In the genomic region with DNA sequence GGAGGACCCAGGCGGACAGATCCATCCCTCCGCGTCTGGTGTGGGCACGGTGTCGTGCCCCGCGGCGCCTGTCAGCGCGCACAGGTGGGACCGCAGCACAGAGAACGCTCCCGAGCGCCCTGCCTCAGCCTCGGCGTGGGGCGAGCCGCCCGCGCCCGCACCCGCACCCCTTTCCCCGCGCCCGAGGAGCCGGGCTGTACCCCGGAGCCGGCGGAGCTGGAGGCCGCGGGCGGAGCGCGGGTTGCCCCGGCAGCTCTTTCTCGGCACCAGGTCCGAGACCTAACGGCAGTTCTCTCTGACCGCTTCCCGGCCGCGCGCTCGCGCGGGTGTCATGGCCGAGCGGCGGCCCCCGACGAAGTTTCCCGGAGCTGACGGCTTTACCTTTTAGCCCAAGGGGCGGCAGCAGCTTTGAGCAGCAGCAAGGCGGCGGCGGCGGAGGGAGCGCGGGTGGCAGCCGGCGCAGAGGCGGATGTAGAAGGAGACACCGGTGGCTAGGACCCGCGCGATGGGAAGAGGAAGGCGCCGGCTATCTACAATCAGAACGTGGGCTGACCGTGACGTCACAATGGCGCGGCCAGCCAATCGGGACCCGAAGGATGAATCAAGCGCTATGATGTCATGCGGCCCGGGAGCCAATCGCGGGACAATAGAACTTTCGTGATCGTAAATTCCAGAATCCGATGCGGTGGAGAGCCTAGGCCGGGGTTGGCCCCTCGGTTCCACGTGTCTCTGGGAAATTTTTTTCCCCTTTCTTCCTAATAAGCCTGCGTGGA, we compare ENCODE assay signal across 8 cellular contexts. TPM values are rescaled to one million over a fixed set of nuclear protein-coding genes. Genes with fewer than 3 reads are reported as not detected.
DNase-seq lines count a peak whose midpoint lies in the region; TF ChIP-seq lines count a peak whose summit lies in the region.

Gene ELOVL5 (minus strand): TSS at position 515 of the 773 bp plus-strand sequence. CDS start 53,251 bp downstream, outside the sequence.

- H4K91ac ChIP-seq in H9 (ENCODE audit: insufficient read length, low read depth, low read length) (no peak within 1 kb of the TSS), neuronal stem cell (ENCODE audit: low read depth, low read length, poor library complexity) (peak within 1 kb of the TSS; percentile 30)

- peaks cover 28 to 31% of the 10 kb centered on the region in 2 experiments for H3K4me1 Mint-ChIP-seq in H9

- H3K9me3 Mint-ChIP-seq in H9, result no peaks in the 10 kb centered on the region

- no peaks in the 10 kb centered on the region for H3K27me3 ChIP-seq in H9 (ENCODE audit: insufficient read depth, low read length)
- no peaks in the 10 kb centered on the region for H3K27me3 ChIP-seq in MM.1S (replicated peaks; ENCODE audit: insufficient read depth, low read length)
- no peaks in the 10 kb centered on the region for H3K27me3 ChIP-seq in neuronal stem cell (ENCODE audit: control insufficient read depth in 3 of 3, insufficient read depth in 3 of 3, low read depth in 1 of 3, low read length in 3 of 3)

- H3K36me3 ChIP-seq in MM.1S (replicated peaks; ENCODE audit: insufficient read depth, low read length) (no peaks in the 10 kb centered on the region), neuronal stem cell (replicated peaks in 1 of 2; ENCODE audit: control insufficient read depth in 2 of 2, insufficient read depth in 2 of 2, low read length in 2 of 2) (peaks cover 0 to 28% of the 10 kb centered on the region in 2 donors)

- H3K9me2 ChIP-seq in MM.1S (replicated peaks; ENCODE audit: insufficient read depth, low read length), result no peaks in the 10 kb centered on the region

- H4K8ac ChIP-seq in H9 (replicated peaks; ENCODE audit: insufficient read length, low read depth, low read length) (no peak within 1 kb of the TSS), neuronal stem cell (ENCODE audit: low read depth, low read length) (no peak within 1 kb of the TSS)

- WGBS in H9 (ENCODE audit: extremely low coverage, insufficient read length, low lambda C conversion rate), result no CpG with 5 or more reads among the region's 89 CpGs
- WGBS in neuronal stem cell (ENCODE audit: extremely low coverage in 2 of 2, insufficient read length in 2 of 2, insufficient replicate concordance in 1 of 2), 2 donors, result no CpG with 5 or more reads among the region's 89 CpGs

- H2AK5ac ChIP-seq in H9 (ENCODE audit: insufficient read length, low read length) (no peak within 1 kb of the TSS), neuronal stem cell (ENCODE audit: low read depth, low read length) (peak within 1 kb of the TSS; percentile 28)

- H3K4me3 ChIP-seq in MM.1S (ENCODE audit: low read length), result peak within 1 kb of the TSS; percentile 88
- H3K4me3 ChIP-seq in foreskin fibroblast (ENCODE audit: low read depth in 1 of 2, low read length in 2 of 2), result peak within 1 kb of the TSS; percentile 83 to 94
- peak within 1 kb of the TSS; percentile 95 to 100 for H3K4me3 ChIP-seq in neuronal stem cell (ENCODE audit: low read length in 2 of 2)

- peaks cover 10% of the 10 kb centered on the region for H3F3A ChIP-seq in MM.1S (ENCODE audit: insufficient read depth, low read length)

- peak within 1 kb of the TSS; percentile 3 for H2AFZ ChIP-seq in H9 (ENCODE audit: low read length)
- H2AFZ ChIP-seq in MM.1S (ENCODE audit: low read length), result peak within 1 kb of the TSS; percentile 98
- peak within 1 kb of the TSS; percentile 88 for H2AFZ ChIP-seq in neuronal stem cell (ENCODE audit: low read length)

- peaks cover 7% of the 10 kb centered on the region for H3K79me1 ChIP-seq in H9 (ENCODE audit: insufficient read depth, low read depth, low read length, poor library complexity, severe bottlenecking)
- peaks cover 5% of the 10 kb centered on the region for H3K79me1 ChIP-seq in neuronal stem cell (ENCODE audit: low read depth, low read length)

- peak within 1 kb of the TSS; percentile 78 for H2BK12ac ChIP-seq in H9 (ENCODE audit: insufficient read length, low read depth, low read length)
- no peak within 1 kb of the TSS for H2BK12ac ChIP-seq in neuronal stem cell (ENCODE audit: low read length)

- H2BK5ac ChIP-seq in H9 (ENCODE audit: insufficient read length, low read length) (no peak within 1 kb of the TSS), neuronal stem cell (ENCODE audit: low read length) (peak within 1 kb of the TSS; percentile 89)

- no peak within 1 kb of the TSS for H3T11ph ChIP-seq in H9 (ENCODE audit: low read length)

- H4K20me1 ChIP-seq in H9 (ENCODE audit: control insufficient read depth, insufficient read depth, insufficient read length) (no peaks in the 10 kb centered on the region), MM.1S (ENCODE audit: insufficient read depth, low read length) (no peaks in the 10 kb centered on the region)

- peaks cover 4 to 8% (median 6%) of the 10 kb centered on the region in 3 experiments; a peak in 6 of 7 replicates for H3K36me3 Mint-ChIP-seq in H9 (ENCODE audit: insufficient read depth in 1 of 3, low read depth in 3 of 3)

- H3K4me1 ChIP-seq in H9 (ENCODE audit: insufficient read depth, low read length) (0 out of 2 replicates have a peak, but pooled peaks cover 2% of the 10 kb centered on the region), MM.1S (ENCODE audit: low read length) (peaks cover 13% of the 10 kb centered on the region), neuronal stem cell (ENCODE audit: control insufficient read depth in 2 of 2, insufficient read depth in 1 of 2, low read depth in 1 of 2, low read length in 2 of 2) (peaks cover 2 to 4% of the 10 kb centered on the region in 2 donors)

- H3K9ac ChIP-seq in H9 (ENCODE audit: extremely low read depth, insufficient read length, low read length), result peak within 1 kb of the TSS; percentile 32
- H3K9ac ChIP-seq in MM.1S (ENCODE audit: low read length), result peak within 1 kb of the TSS; percentile 81
- H3K9ac ChIP-seq in neuronal stem cell (ENCODE audit: low read depth, low read length, poor library complexity), result peak within 1 kb of the TSS; percentile 94

- H3K23ac ChIP-seq in H9 (ENCODE audit: insufficient read length, low read depth, low read length), result no peak within 1 kb of the TSS
- peak within 1 kb of the TSS; percentile 95 for H3K23ac ChIP-seq in neuronal stem cell (ENCODE audit: low read depth, low read length, poor library complexity)

- DNase-seq in ELF-1 (ENCODE audit: low read depth, low spot score) (peak; percentile 97), H9 (peak; percentile 94), MM.1S (peak; percentile 93), SIG-M5 treated with dmso at 0.1 percent for 504 hours (lab: John Stamatoyannopoulos, UW; ENCODE audit: unreplicated experiment) (peak; percentile 91), activated gamma-delta T cell treated with Interleukin-2 at 50 U/mL for 16 hours (peak; percentile 90), foreskin fibroblast (peak; percentile 99 to 100), neuronal stem cell (ENCODE audit: low spot score) (peak; percentile 92)

- no peaks in the 10 kb centered on the region for H3K9me3 ChIP-seq in H9 (ENCODE audit: control insufficient read depth, low read depth, low read length)
- no peaks in the 10 kb centered on the region for H3K9me3 ChIP-seq in MM.1S (replicated peaks; ENCODE audit: insufficient read depth, low read length)
- H3K9me3 ChIP-seq in neuronal stem cell (replicated peaks in 1 of 2; ENCODE audit: control insufficient read depth in 2 of 2, insufficient read depth in 1 of 2, low read depth in 1 of 2, low read length in 2 of 2), result peaks cover 0 to 4% of the 10 kb centered on the region in 2 donors

- H3K18ac ChIP-seq in H9 (ENCODE audit: insufficient read length, low read depth, low read length) (peak within 1 kb of the TSS; percentile 94), neuronal stem cell (ENCODE audit: low read length) (peak within 1 kb of the TSS; percentile 93)

- H3K4ac ChIP-seq in H9 (ENCODE audit: low read depth, low read length) (no peak within 1 kb of the TSS), neuronal stem cell (ENCODE audit: low read length) (no peak within 1 kb of the TSS)

- H3K27ac ChIP-seq in H9 (ENCODE audit: insufficient read length, low read depth, low read length), result no peak within 1 kb of the TSS
- H3K27ac ChIP-seq in MM.1S (ENCODE audit: low read length), result peak within 1 kb of the TSS; percentile 84; the same call in 1 of the 2 replicates
- peak within 1 kb of the TSS; percentile 87 for H3K27ac ChIP-seq in neuronal stem cell (replicated peaks; ENCODE audit: low read length)

- H2BK120ac ChIP-seq in H9 (ENCODE audit: low read depth, low read length, poor library complexity, severe bottlenecking) (peak within 1 kb of the TSS; percentile 88), neuronal stem cell (ENCODE audit: low read depth, low read length) (peak within 1 kb of the TSS; percentile 65)

- peak within 1 kb of the TSS; percentile 78 to 93 (median 91) for H3K27ac Mint-ChIP-seq in H9

- no peak within 1 kb of the TSS for H3K56ac ChIP-seq in H9 (ENCODE audit: insufficient read length, low read depth, low read length)

- H3K4me2 ChIP-seq in H9 (ENCODE audit: insufficient read depth, insufficient read length, low read length) (peak within 1 kb of the TSS; percentile 89), MM.1S (ENCODE audit: low read depth, low read length) (peak within 1 kb of the TSS; percentile 86), neuronal stem cell (ENCODE audit: insufficient read depth, low read length, poor library complexity, severe bottlenecking) (peak within 1 kb of the TSS; percentile 70)

- H4K5ac ChIP-seq in H9 (ENCODE audit: insufficient read length, low read depth, low read length), result no peak within 1 kb of the TSS

- peak within 1 kb of the TSS; percentile 91 to 96 for H3K4me3 Mint-ChIP-seq in H9

- peaks cover 22% of the 10 kb centered on the region for H3K27me3 Mint-ChIP-seq in H9 (ENCODE audit: low read depth)

- TF ChIP-seq CTCF in H9 (conservative IDR thresholded peaks at IDR 0.05) (no peak), MM.1S (IDR thresholded peaks at IDR 0.05; ENCODE audit: low read length) (no peak), foreskin fibroblast (IDR thresholded peaks at IDR 0.05; ENCODE audit: low read depth, low read length) (no peak), subcutaneous adipose tissue (IDR thresholded peaks at IDR 0.05; ENCODE audit: low read depth) (no peak)

- H3K79me2 ChIP-seq in H9 (ENCODE audit: insufficient read depth, low read length) (peaks cover 40% of the 10 kb centered on the region), MM.1S (ENCODE audit: low read length) (peaks cover 50% of the 10 kb centered on the region)

- peaks cover 3% of the 10 kb centered on the region for H3K23me2 ChIP-seq in H9 (ENCODE audit: insufficient read length, low read depth, low read length, poor library complexity, severe bottlenecking)

- H3K14ac ChIP-seq in H9 (ENCODE audit: insufficient read depth, low read length) (peak within 1 kb of the TSS; percentile 95), neuronal stem cell (ENCODE audit: low read length) (peak within 1 kb of the TSS; percentile 26)

- H2BK15ac ChIP-seq in H9 (ENCODE audit: low read depth, low read length) (0 out of 2 replicates have a peak within 1 kb of the TSS, but pooled peaks have one; percentile 27), neuronal stem cell (ENCODE audit: low read length) (peak within 1 kb of the TSS; percentile 35)

- H2BK20ac ChIP-seq in H9 (ENCODE audit: low read depth, low read length, poor library complexity, severe bottlenecking), result no peak within 1 kb of the TSS

RNA-seq across cellular contexts. Expression of gene ELOVL5, which starts in this region (rescaled TPM):
- 120 and 121 TPM in 2 replicates for total RNA-seq in H9 (2021)
- polyA plus RNA-seq in neuronal stem cell (2013, experiment 1 of 2), result 165 TPM
- 163 TPM for polyA plus RNA-seq in neuronal stem cell (2013, experiment 2 of 2)
- 100 to 1,000 TPM; 178 to 351 (median 263) TPM for total RNA-seq in subcutaneous adipose tissue

Comparison
In these comparisons a context has a peak if more than half of its experiments do, and no peak if none do; other contexts are left out.
1. H2AFZ ChIP-seq: peak in every context shown above with its lines; median percentile 98 in MM.1S; 88 in neuronal stem cell; 3 in H9.
2. H3K9ac ChIP-seq: peak in every context shown above with its lines; median percentile 94 in neuronal stem cell; 81 in MM.1S; 32 in H9.